Comparison of ENCODE assay signal across 28 cellular contexts in the genomic region with DNA sequence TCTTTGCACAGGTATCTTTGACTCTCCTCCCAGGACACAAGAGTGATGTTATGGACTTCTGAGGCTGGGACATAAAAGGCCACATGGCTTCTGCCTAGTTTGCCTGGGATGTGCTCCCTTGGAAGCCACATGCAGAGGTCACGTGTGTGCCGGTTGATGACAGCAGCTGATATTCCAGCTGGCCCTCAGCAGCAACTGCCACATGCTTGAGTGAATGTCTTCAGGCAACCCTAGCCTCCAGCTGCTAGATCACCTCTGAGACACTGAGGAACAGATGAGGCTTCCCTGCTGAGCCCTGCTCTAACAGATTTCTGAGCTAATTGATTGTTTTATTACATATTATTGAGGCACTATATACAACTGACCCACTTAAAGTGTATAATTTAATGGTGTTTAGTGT.
"Had no signal": no experiment of that assay in that cellular context is flagged by ENCODE, and none has a peak within 500 bp of the region (broad histone marks: within the 10 kb centered on the region; RNA-seq: fewer than 3 reads in every experiment).

No MANE protein-coding gene starts in this region.

- H3K27ac ChIP-seq: left ventricle myocardium inferior, neutrophil, ovary, prostate gland, thyroid gland had no signal

- ATAC-seq: activated CD4-positive, alpha-beta T cell treated with anti-CD3 and anti-CD28 coated beads for 36 hours; activated T-helper 17 cell treated with anti-CD3 and anti-CD28 coated beads, Interleukin-2, amount 50 U/mL, for 72 hours; esophagus mucosa; natural killer cell; stimulated activated naive CD8-positive, alpha-beta T cell treated with anti-CD3 and anti-CD28 coated beads, Interleukin-15, Interleukin-2, amounts not matched to agents 100 U/mL and 50 U/mL, for 24 hours had no signal

- H3K4me1 ChIP-seq: left ventricle myocardium inferior, prostate gland, thyroid gland had no signal

- H3K27me3 ChIP-seq: neutrophil, ovary, thyroid gland had no signal

- H3K4me3 ChIP-seq: left ventricle myocardium inferior, ovary, prostate gland, thyroid gland had no signal

- H3K9me3 ChIP-seq: neutrophil, ovary, prostate gland, thyroid gland had no signal

- FAIRE-seq: astrocyte, colon, endothelial cell of umbilical vein, frontal cortex had no signal

- DNase-seq: activated B cell treated with CpG ODN at 0.5 μM for 24 hours; activated CD4-positive, alpha-beta T cell treated with anti-CD3 and anti-CD28 coated beads for 36 hours; activated CD4-positive, alpha-beta T cell treated with anti-CD3 and anti-CD28 coated beads, Interleukin-2, amount 50 U/mL, for 4 hours; activated CD8-positive, alpha-beta memory T cell treated with anti-CD3 and anti-CD28 coated beads for 24 hours; activated CD8-positive, alpha-beta memory T cell treated with anti-CD3 and anti-CD28 coated beads, Interleukin-2, amount 50 U/mL, for 4 hours; activated naive CD4-positive, alpha-beta T cell treated with Interleukin-2 at 50 U/mL for 16 hours; activated naive CD8-positive, alpha-beta T cell treated with anti-CD3 and anti-CD28 coated beads for 36 hours; activated T-cell treated with anti-CD3 and anti-CD28 coated beads, Interleukin-2, amount 50 U/mL, for 24 hours; effector memory CD4-positive, alpha-beta T cell; head of caudate nucleus; hypothalamus; left ventricle myocardium inferior; mammary epithelial cell; natural killer cell; ovary; stimulated activated CD4-positive, alpha-beta T cell treated with anti-CD3 and anti-CD28 coated beads, Interleukin-12 subunit alpha, Interleukin-12 subunit beta, amount 100 ng/mL, for 4 hours; stimulated activated CD4-positive, alpha-beta T cell treated with anti-CD3 and anti-CD28 coated beads, Interleukin-4, amount 100 ng/mL, for 4 hours; stimulated activated naive CD8-positive, alpha-beta T cell treated with anti-CD3 and anti-CD28 coated beads, Interleukin-15, Interleukin-2, amounts not matched to agents 100 U/mL and 50 U/mL, for 24 hours; T1000; thyroid gland had no signal

- H3K36me3 ChIP-seq: ovary had no signal
